ENCODE assay signal across 42 cellular contexts in the genomic region with DNA sequence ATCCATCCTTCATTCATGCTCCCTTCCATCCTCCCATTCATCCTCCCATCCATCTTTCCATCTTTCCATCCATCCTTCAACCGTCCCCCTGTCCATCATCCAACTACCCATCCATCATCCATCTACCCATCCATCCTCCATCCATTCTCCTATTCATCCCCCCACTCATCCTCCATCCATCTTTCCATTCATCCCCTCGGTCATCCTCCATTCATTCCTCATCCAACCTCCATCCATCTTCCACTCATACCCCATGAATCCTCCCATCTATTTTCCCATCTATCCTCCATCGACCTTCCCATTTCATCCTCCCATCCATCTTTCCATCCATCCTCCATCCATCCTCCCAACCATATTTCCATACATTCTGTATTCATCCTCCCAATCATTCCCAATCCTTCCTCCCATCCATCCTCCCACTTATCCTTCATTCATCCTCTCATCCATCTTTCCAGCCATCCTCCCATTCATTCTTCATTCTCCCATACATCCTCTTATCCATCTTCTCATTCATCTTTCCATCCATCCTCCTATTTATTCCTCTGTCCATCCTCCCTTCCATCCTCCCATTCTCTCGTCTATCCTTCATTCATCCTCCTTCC. TPM values are rescaled to one million over a fixed set of nuclear protein-coding genes. Genes with fewer than 3 reads are reported as not detected.
"Had no signal": no experiment of that assay in that cellular context is flagged by ENCODE, and none has a peak within 500 bp of the region (broad histone marks: within the 10 kb centered on the region; RNA-seq: fewer than 3 reads in every experiment).

No MANE protein-coding gene starts in this region.

- H3K9me3 ChIP-seq: adrenal gland, body of pancreas had no signal

- H3K36me3 Mint-ChIP-seq: activated naive CD4-positive, alpha-beta T cell treated with anti-CD3 and anti-CD28 coated beads, Interleukin-2, amount 10 ng/mL, durations not matched to agents 7 days and 5 days; activated naive CD4-positive, alpha-beta T cell treated with anti-CD3 and anti-CD28 coated beads, Interleukin-2, amount 50 U/mL, for 24 hours; activated naive CD8-positive, alpha-beta T cell; activated naive CD8-positive, alpha-beta T cell treated with anti-CD3 and anti-CD28 coated beads for 36 hours; activated naive CD8-positive, alpha-beta T cell treated with anti-CD3 and anti-CD28 coated beads, Interleukin-2, amount 10 ng/mL, durations not matched to agents 7 days and 5 days; brain had no signal

- H3K4me1 Mint-ChIP-seq: activated naive CD4-positive, alpha-beta T cell treated with anti-CD3 and anti-CD28 coated beads, Interleukin-2, amount 10 ng/mL, durations not matched to agents 7 days and 5 days; activated naive CD4-positive, alpha-beta T cell treated with anti-CD3 and anti-CD28 coated beads, Interleukin-2, amount 50 U/mL, for 24 hours; activated naive CD8-positive, alpha-beta T cell treated with anti-CD3 and anti-CD28 coated beads for 36 hours; activated naive CD8-positive, alpha-beta T cell treated with anti-CD3 and anti-CD28 coated beads, Interleukin-2, amount 10 ng/mL, durations not matched to agents 7 days and 5 days; activated naive CD8-positive, alpha-beta T cell treated with anti-CD3 and anti-CD28 coated beads, Interleukin-2, amount 50 U/mL, for 24 hours; activated T-helper 17 cell treated with anti-CD3 and anti-CD28 coated beads, Interleukin-2, amount 50 U/mL, for 72 hours; central memory CD8-positive, alpha-beta T cell had no signal

- H3K9me3 Mint-ChIP-seq: activated naive CD4-positive, alpha-beta T cell treated with anti-CD3 and anti-CD28 coated beads, Interleukin-2, amount 50 U/mL, for 24 hours; activated T-cell treated with anti-CD3 and anti-CD28 coated beads, Interleukin-2, amount 50 U/mL, for 72 hours; activated T-helper 17 cell treated with anti-CD3 and anti-CD28 coated beads, Interleukin-2, amount 50 U/mL, for 72 hours; central memory CD8-positive, alpha-beta T cell had no signal

- H3K4me3 ChIP-seq: adrenal gland, ascending aorta, body of pancreas, breast epithelium, cardiac muscle cell had no signal

- H3K27ac ChIP-seq: adrenal gland, ascending aorta, body of pancreas, brain microvascular endothelial cell, breast epithelium, cardiac muscle cell had no signal

- DNase-seq: activated effector memory CD4-positive, alpha-beta T cell treated with Interleukin-2 at 50 U/mL for 16 hours; activated gamma-delta T cell; activated gamma-delta T cell treated with Interleukin-2 at 50 U/mL for 16 hours; activated naive CD4-positive, alpha-beta T cell; activated naive CD4-positive, alpha-beta T cell treated with anti-CD3 and anti-CD28 coated beads for 36 hours; activated naive CD4-positive, alpha-beta T cell treated with anti-CD3 and anti-CD28 coated beads, Interleukin-2, amount 10 ng/mL, durations not matched to agents 7 days and 5 days; activated naive CD4-positive, alpha-beta T cell treated with anti-CD3 and anti-CD28 coated beads, Interleukin-2, amount 50 U/mL, for 16 hours; activated naive CD4-positive, alpha-beta T cell treated with Interleukin-2 at 50 U/mL for 16 hours; activated naive CD8-positive, alpha-beta T cell treated with anti-CD3 and anti-CD28 coated beads for 36 hours; activated naive CD8-positive, alpha-beta T cell treated with anti-CD3 and anti-CD28 coated beads, Interleukin-2, amount 10 ng/mL, durations not matched to agents 7 days and 5 days; activated naive CD8-positive, alpha-beta T cell treated with anti-CD3 and anti-CD28 coated beads, Interleukin-2, amount 50 U/mL, for 24 hours; activated T-cell treated with anti-CD3 and anti-CD28 coated beads, Interleukin-2, amount 50 U/mL, for 1 hour; activated T-cell treated with anti-CD3 and anti-CD28 coated beads, Interleukin-2, amount 50 U/mL, for 4 hours; activated T-cell treated with anti-CD3 and anti-CD28 coated beads, Interleukin-2, amount 50 U/mL, for 48 hours; activated T-cell treated with anti-CD3 and anti-CD28 coated beads, Interleukin-2, amount 50 U/mL, for 72 hours; adrenal gland; amniotic stem cell; amygdala; anterior cingulate cortex; body of pancreas; brain microvascular endothelial cell; caudate nucleus; central memory CD4-positive, alpha-beta T cell; cerebellar nuclear complex had no signal

- H3K27me3 ChIP-seq: adrenal gland, ascending aorta, body of pancreas, brain microvascular endothelial cell, cardiac muscle cell had no signal

- H3K27ac Mint-ChIP-seq: activated naive CD4-positive, alpha-beta T cell treated with anti-CD3 and anti-CD28 coated beads for 36 hours; activated naive CD4-positive, alpha-beta T cell treated with anti-CD3 and anti-CD28 coated beads, Interleukin-2, amount 10 ng/mL, durations not matched to agents 7 days and 5 days; activated naive CD4-positive, alpha-beta T cell treated with anti-CD3 and anti-CD28 coated beads, Interleukin-2, amount 50 U/mL, for 24 hours; activated naive CD4-positive, alpha-beta T cell treated with anti-CD3 and anti-CD28 coated beads, Interleukin-2, amount 50 U/mL, for 72 hours; activated naive CD8-positive, alpha-beta T cell; activated naive CD8-positive, alpha-beta T cell treated with anti-CD3 and anti-CD28 coated beads for 36 hours; activated naive CD8-positive, alpha-beta T cell treated with anti-CD3 and anti-CD28 coated beads, Interleukin-2, amount 10 ng/mL, durations not matched to agents 7 days and 5 days; activated naive CD8-positive, alpha-beta T cell treated with anti-CD3 and anti-CD28 coated beads, Interleukin-2, amount 50 U/mL, for 24 hours; activated T-cell treated with anti-CD3 and anti-CD28 coated beads, Interleukin-2, amount 50 U/mL, for 24 hours; activated T-cell treated with anti-CD3 and anti-CD28 coated beads, Interleukin-2, amount 50 U/mL, for 72 hours; activated T-helper 1 cell treated with anti-CD3 and anti-CD28 coated beads, Interleukin-12 subunit alpha, Interleukin-12 subunit beta, Interleukin-2, Interleukin-4 antibody, amounts not matched to agents 30 ng/mL and 10 ng/mL and 1 ng/mL, durations not matched to agents 14 hours and 24 hours and 36 hours; activated T-helper 17 cell treated with anti-CD3 and anti-CD28 coated beads, Interleukin-2, amount 50 U/mL, for 72 hours had no signal

- H3K36me3 ChIP-seq: adrenal gland, ascending aorta, brain microvascular endothelial cell, breast epithelium, cardiac muscle cell had no signal

- H3K4me1 ChIP-seq: adrenal gland, ascending aorta, body of pancreas, breast epithelium had no signal

- FAIRE-seq: astrocyte, bronchial epithelial cell had no signal

- H3K27me3 Mint-ChIP-seq: activated naive CD4-positive, alpha-beta T cell treated with anti-CD3 and anti-CD28 coated beads, Interleukin-2, amount 10 ng/mL, durations not matched to agents 7 days and 5 days; activated naive CD4-positive, alpha-beta T cell treated with anti-CD3 and anti-CD28 coated beads, Interleukin-2, amount 50 U/mL, for 24 hours; activated naive CD8-positive, alpha-beta T cell; activated naive CD8-positive, alpha-beta T cell treated with anti-CD3 and anti-CD28 coated beads for 36 hours; activated naive CD8-positive, alpha-beta T cell treated with anti-CD3 and anti-CD28 coated beads, Interleukin-2, amount 10 ng/mL, durations not matched to agents 7 days and 5 days; activated naive CD8-positive, alpha-beta T cell treated with anti-CD3 and anti-CD28 coated beads, Interleukin-2, amount 50 U/mL, for 24 hours; activated T-cell treated with anti-CD3 and anti-CD28 coated beads, Interleukin-2, amount 50 U/mL, for 24 hours; activated T-helper 17 cell treated with anti-CD3 and anti-CD28 coated beads, Interleukin-2, amount 50 U/mL, for 72 hours; central memory CD8-positive, alpha-beta T cell had no signal

- ATAC-seq: activated naive CD4-positive, alpha-beta T cell treated with anti-CD3 and anti-CD28 coated beads, Interleukin-2, amount 50 U/mL, for 72 hours; activated naive CD8-positive, alpha-beta T cell treated with anti-CD3 and anti-CD28 coated beads, Interleukin-2, amount 50 U/mL, for 24 hours; activated T-cell treated with anti-CD3 and anti-CD28 coated beads, Interleukin-2, amount 50 U/mL, for 4 hours; activated T-cell treated with anti-CD3 and anti-CD28 coated beads, Interleukin-2, amount 50 U/mL, for 72 hours; activated T-helper 17 cell treated with anti-CD3 and anti-CD28 coated beads, Interleukin-2, amount 50 U/mL, for 72 hours; body of pancreas had no signal

- H3K4me3 Mint-ChIP-seq: activated naive CD4-positive, alpha-beta T cell treated with anti-CD3 and anti-CD28 coated beads for 36 hours; activated naive CD4-positive, alpha-beta T cell treated with anti-CD3 and anti-CD28 coated beads, Interleukin-2, amount 10 ng/mL, durations not matched to agents 7 days and 5 days; activated naive CD4-positive, alpha-beta T cell treated with anti-CD3 and anti-CD28 coated beads, Interleukin-2, amount 50 U/mL, for 24 hours; activated naive CD8-positive, alpha-beta T cell; activated naive CD8-positive, alpha-beta T cell treated with anti-CD3 and anti-CD28 coated beads for 36 hours; activated naive CD8-positive, alpha-beta T cell treated with anti-CD3 and anti-CD28 coated beads, Interleukin-2, amount 10 ng/mL, durations not matched to agents 7 days and 5 days; activated naive CD8-positive, alpha-beta T cell treated with anti-CD3 and anti-CD28 coated beads, Interleukin-2, amount 50 U/mL, for 24 hours; activated T-cell treated with anti-CD3 and anti-CD28 coated beads, Interleukin-2, amount 50 U/mL, for 24 hours; activated T-cell treated with anti-CD3 and anti-CD28 coated beads, Interleukin-2, amount 50 U/mL, for 4 hours; activated T-cell treated with anti-CD3 and anti-CD28 coated beads, Interleukin-2, amount 50 U/mL, for 72 hours; activated T-helper 1 cell treated with anti-CD3 and anti-CD28 coated beads, Interleukin-12 subunit alpha, Interleukin-12 subunit beta, Interleukin-2, Interleukin-4 antibody, amounts not matched to agents 30 ng/mL and 10 ng/mL and 1 ng/mL, durations not matched to agents 14 hours and 24 hours and 36 hours; activated T-helper 17 cell treated with anti-CD3 and anti-CD28 coated beads, Interleukin-2, amount 50 U/mL, for 72 hours; brain; central memory CD8-positive, alpha-beta T cell had no signal

RNA-seq across cellular contexts. Expression of gene IGLL1, which starts 29.9 kb away (rescaled TPM):
- total RNA-seq: activated naive CD4-positive, alpha-beta T cell treated with anti-CD3 and anti-CD28 coated beads for 36 hours; activated naive CD4-positive, alpha-beta T cell treated with anti-CD3 and anti-CD28 coated beads, Interleukin-2, amount 50 U/mL, for 72 hours; activated naive CD8-positive, alpha-beta T cell treated with anti-CD3 and anti-CD28 coated beads for 36 hours; activated naive CD8-positive, alpha-beta T cell treated with anti-CD3 and anti-CD28 coated beads, Interleukin-2, amount 10 ng/mL, durations not matched to agents 7 days and 5 days; activated T-cell treated with anti-CD3 and anti-CD28 coated beads, Interleukin-2, amount 50 U/mL, for 4 hours; activated T-cell treated with anti-CD3 and anti-CD28 coated beads, Interleukin-2, amount 50 U/mL, for 72 hours; activated T-helper 1 cell treated with anti-CD3 and anti-CD28 coated beads, Interleukin-12 subunit alpha, Interleukin-12 subunit beta, Interleukin-2, Interleukin-4 antibody, amounts not matched to agents 30 ng/mL and 10 ng/mL and 1 ng/mL, durations not matched to agents 14 hours and 24 hours and 36 hours; activated T-helper 17 cell treated with anti-CD3 and anti-CD28 coated beads, Interleukin-2, amount 50 U/mL, for 72 hours; adrenal gland; aorta; ascending aorta; astrocyte; body of pancreas; breast epithelium; bronchial epithelial cell; cardiac muscle cell; cardiac septum; cerebellum; chondrocyte had no signal
- polyA plus RNA-seq: adipose tissue, aorta, cardiac muscle cell had no signal
